ENCODE assay signal across 7 cellular contexts in the genomic region with DNA sequence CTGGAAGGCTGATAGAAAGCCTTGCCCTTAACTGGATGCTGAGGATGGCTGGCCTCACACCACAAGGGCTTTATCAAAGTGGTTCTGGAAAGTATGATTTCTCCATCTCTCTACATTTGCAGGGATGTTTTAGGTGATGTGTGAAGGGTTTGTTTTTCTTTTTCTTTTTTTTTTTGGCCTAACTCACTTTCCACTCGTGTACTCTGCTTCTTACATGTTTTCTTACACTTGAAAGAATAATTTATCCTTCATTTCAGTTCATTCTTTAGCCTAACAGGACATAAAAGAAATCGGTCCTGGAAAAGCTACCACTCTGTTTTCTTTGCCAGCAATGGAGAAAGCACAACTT. TPM values are rescaled to one million over a fixed set of nuclear protein-coding genes. Genes with fewer than 3 reads are reported as not detected.
"Had no signal": no experiment of that assay in that cellular context is flagged by ENCODE, and none has a peak within 500 bp of the region (broad histone marks: within the 10 kb centered on the region; RNA-seq: fewer than 3 reads in every experiment).

No MANE protein-coding gene starts in this region.

- H3K27ac Mint-ChIP-seq: activated naive CD4-positive, alpha-beta T cell treated with anti-CD3 and anti-CD28 coated beads, Interleukin-2, amount 50 U/mL, for 72 hours; natural killer cell treated with Interleukin-12 subunit alpha and Interleukin-12 subunit beta and Interleukin-15 and Interleukin-18, amount 100 ng/mL, for 72 hours had no signal

- H3K36me3 ChIP-seq: adrenal gland, breast epithelium, gastroesophageal sphincter, tibial artery had no signal

- H3K9me3 Mint-ChIP-seq: activated naive CD4-positive, alpha-beta T cell treated with anti-CD3 and anti-CD28 coated beads, Interleukin-2, amount 50 U/mL, for 72 hours; natural killer cell treated with Interleukin-12 subunit alpha and Interleukin-12 subunit beta and Interleukin-15 and Interleukin-18, amount 100 ng/mL, for 72 hours had no signal

- H3K4me3 Mint-ChIP-seq: natural killer cell treated with Interleukin-12 subunit alpha and Interleukin-12 subunit beta and Interleukin-15 and Interleukin-18, amount 100 ng/mL, for 72 hours had no signal

- FAIRE-seq: astrocyte had no signal

- H3K9me3 ChIP-seq: adrenal gland, breast epithelium, gastroesophageal sphincter, tibial artery had no signal

- H3K4me1 ChIP-seq: adrenal gland, breast epithelium, gastroesophageal sphincter had no signal

- H3K36me3 Mint-ChIP-seq: activated naive CD4-positive, alpha-beta T cell treated with anti-CD3 and anti-CD28 coated beads, Interleukin-2, amount 50 U/mL, for 72 hours; natural killer cell treated with Interleukin-12 subunit alpha and Interleukin-12 subunit beta and Interleukin-15 and Interleukin-18, amount 100 ng/mL, for 72 hours had no signal

- H3K27ac ChIP-seq: adrenal gland, breast epithelium, gastroesophageal sphincter, tibial artery had no signal

- H3K27me3 ChIP-seq: adrenal gland, breast epithelium, gastroesophageal sphincter, tibial artery had no signal

- H3K4me3 ChIP-seq: adrenal gland, breast epithelium, gastroesophageal sphincter, tibial artery had no signal

- ATAC-seq: gastroesophageal sphincter had no signal

RNA-seq across cellular contexts. Expression of a gene that starts 41.2 kb away (rescaled TPM):
- total RNA-seq: natural killer cell treated with Interleukin-12 subunit alpha and Interleukin-12 subunit beta and Interleukin-15 and Interleukin-18, amount 100 ng/mL, for 72 hours had no signal
